Comparison of ENCODE assay signal across 39 cellular contexts in genomic region chr2:122447237-122447636, GRCh38.
"Had no signal": no experiment of that assay in that cellular context is flagged by ENCODE, and none has a peak within 500 bp of the region (broad histone marks: within the 10 kb centered on the region; RNA-seq: fewer than 3 reads in every experiment).

No MANE protein-coding gene starts in this region.

- FAIRE-seq: astrocyte, bronchial epithelial cell had no signal

- H3K27ac Mint-ChIP-seq: activated naive CD4-positive, alpha-beta T cell treated with anti-CD3 and anti-CD28 coated beads for 36 hours; activated naive CD4-positive, alpha-beta T cell treated with anti-CD3 and anti-CD28 coated beads, Interleukin-2, amount 10 ng/mL, durations not matched to agents 7 days and 5 days; activated naive CD4-positive, alpha-beta T cell treated with anti-CD3 and anti-CD28 coated beads, Interleukin-2, amount 50 U/mL, for 24 hours; activated naive CD4-positive, alpha-beta T cell treated with anti-CD3 and anti-CD28 coated beads, Interleukin-2, amount 50 U/mL, for 72 hours; activated naive CD8-positive, alpha-beta T cell; activated naive CD8-positive, alpha-beta T cell treated with anti-CD3 and anti-CD28 coated beads for 36 hours; activated naive CD8-positive, alpha-beta T cell treated with anti-CD3 and anti-CD28 coated beads, Interleukin-2, amount 10 ng/mL, durations not matched to agents 7 days and 5 days; activated naive CD8-positive, alpha-beta T cell treated with anti-CD3 and anti-CD28 coated beads, Interleukin-2, amount 50 U/mL, for 24 hours; activated T-cell treated with anti-CD3 and anti-CD28 coated beads, Interleukin-2, amount 50 U/mL, for 24 hours; activated T-helper 1 cell treated with anti-CD3 and anti-CD28 coated beads, Interleukin-12 subunit alpha, Interleukin-12 subunit beta, Interleukin-2, Interleukin-4 antibody, amounts not matched to agents 30 ng/mL and 10 ng/mL and 1 ng/mL, durations not matched to agents 14 hours and 24 hours and 36 hours; activated T-helper 17 cell treated with anti-CD3 and anti-CD28 coated beads, Interleukin-2, amount 50 U/mL, for 72 hours; activated T-helper 2 cell treated with anti-CD3 and anti-CD28 coated beads, Interferon-gamma antibody, Interleukin-2, Interleukin-4, amounts not matched to agents 10 μg/mL and 5 μg/mL and 100 μg/mL, durations not matched to agents 14 hours and 24 hours and 36 hours; brain had no signal

- H3K27me3 Mint-ChIP-seq: activated naive CD4-positive, alpha-beta T cell treated with anti-CD3 and anti-CD28 coated beads, Interleukin-2, amount 10 ng/mL, durations not matched to agents 7 days and 5 days; activated naive CD4-positive, alpha-beta T cell treated with anti-CD3 and anti-CD28 coated beads, Interleukin-2, amount 50 U/mL, for 24 hours; activated naive CD8-positive, alpha-beta T cell treated with anti-CD3 and anti-CD28 coated beads, Interleukin-2, amount 10 ng/mL, durations not matched to agents 7 days and 5 days; activated T-cell treated with anti-CD3 and anti-CD28 coated beads, Interleukin-2, amount 50 U/mL, for 24 hours; activated T-helper 17 cell treated with anti-CD3 and anti-CD28 coated beads, Interleukin-2, amount 50 U/mL, for 72 hours; central memory CD8-positive, alpha-beta T cell had no signal

- H3K36me3 Mint-ChIP-seq: activated naive CD4-positive, alpha-beta T cell treated with anti-CD3 and anti-CD28 coated beads, Interleukin-2, amount 10 ng/mL, durations not matched to agents 7 days and 5 days; activated naive CD4-positive, alpha-beta T cell treated with anti-CD3 and anti-CD28 coated beads, Interleukin-2, amount 50 U/mL, for 24 hours; activated naive CD4-positive, alpha-beta T cell treated with anti-CD3 and anti-CD28 coated beads, Interleukin-2, amount 50 U/mL, for 72 hours; activated naive CD8-positive, alpha-beta T cell; activated naive CD8-positive, alpha-beta T cell treated with anti-CD3 and anti-CD28 coated beads for 36 hours; activated naive CD8-positive, alpha-beta T cell treated with anti-CD3 and anti-CD28 coated beads, Interleukin-2, amount 10 ng/mL, durations not matched to agents 7 days and 5 days; brain had no signal

- H3K4me3 ChIP-seq: adrenal gland, ascending aorta, body of pancreas, breast epithelium, cardiac muscle cell had no signal

- H3K4me3 Mint-ChIP-seq: activated naive CD4-positive, alpha-beta T cell treated with anti-CD3 and anti-CD28 coated beads for 36 hours; activated naive CD4-positive, alpha-beta T cell treated with anti-CD3 and anti-CD28 coated beads, Interleukin-2, amount 10 ng/mL, durations not matched to agents 7 days and 5 days; activated naive CD4-positive, alpha-beta T cell treated with anti-CD3 and anti-CD28 coated beads, Interleukin-2, amount 50 U/mL, for 24 hours; activated naive CD8-positive, alpha-beta T cell; activated naive CD8-positive, alpha-beta T cell treated with anti-CD3 and anti-CD28 coated beads for 36 hours; activated naive CD8-positive, alpha-beta T cell treated with anti-CD3 and anti-CD28 coated beads, Interleukin-2, amount 10 ng/mL, durations not matched to agents 7 days and 5 days; activated naive CD8-positive, alpha-beta T cell treated with anti-CD3 and anti-CD28 coated beads, Interleukin-2, amount 50 U/mL, for 24 hours; activated T-cell treated with anti-CD3 and anti-CD28 coated beads, Interleukin-2, amount 50 U/mL, for 24 hours; activated T-cell treated with anti-CD3 and anti-CD28 coated beads, Interleukin-2, amount 50 U/mL, for 4 hours; activated T-helper 1 cell treated with anti-CD3 and anti-CD28 coated beads, Interleukin-12 subunit alpha, Interleukin-12 subunit beta, Interleukin-2, Interleukin-4 antibody, amounts not matched to agents 30 ng/mL and 10 ng/mL and 1 ng/mL, durations not matched to agents 14 hours and 24 hours and 36 hours; activated T-helper 17 cell treated with anti-CD3 and anti-CD28 coated beads, Interleukin-2, amount 50 U/mL, for 72 hours; brain; central memory CD8-positive, alpha-beta T cell had no signal

- H3K9me3 Mint-ChIP-seq: activated naive CD4-positive, alpha-beta T cell treated with anti-CD3 and anti-CD28 coated beads, Interleukin-2, amount 10 ng/mL, durations not matched to agents 7 days and 5 days; activated naive CD4-positive, alpha-beta T cell treated with anti-CD3 and anti-CD28 coated beads, Interleukin-2, amount 50 U/mL, for 24 hours; activated naive CD8-positive, alpha-beta T cell treated with anti-CD3 and anti-CD28 coated beads, Interleukin-2, amount 10 ng/mL, durations not matched to agents 7 days and 5 days; activated T-helper 1 cell treated with anti-CD3 and anti-CD28 coated beads, Interleukin-12 subunit alpha, Interleukin-12 subunit beta, Interleukin-2, Interleukin-4 antibody, amounts not matched to agents 30 ng/mL and 10 ng/mL and 1 ng/mL, durations not matched to agents 14 hours and 24 hours and 36 hours; activated T-helper 2 cell treated with anti-CD3 and anti-CD28 coated beads, Interferon-gamma antibody, Interleukin-2, Interleukin-4, amounts not matched to agents 10 μg/mL and 5 μg/mL and 100 μg/mL, durations not matched to agents 14 hours and 24 hours and 36 hours had no signal

- H3K4me1 Mint-ChIP-seq: activated naive CD4-positive, alpha-beta T cell treated with anti-CD3 and anti-CD28 coated beads, Interleukin-2, amount 10 ng/mL, durations not matched to agents 7 days and 5 days; activated naive CD4-positive, alpha-beta T cell treated with anti-CD3 and anti-CD28 coated beads, Interleukin-2, amount 50 U/mL, for 24 hours; activated naive CD8-positive, alpha-beta T cell treated with anti-CD3 and anti-CD28 coated beads for 36 hours; activated naive CD8-positive, alpha-beta T cell treated with anti-CD3 and anti-CD28 coated beads, Interleukin-2, amount 10 ng/mL, durations not matched to agents 7 days and 5 days; activated naive CD8-positive, alpha-beta T cell treated with anti-CD3 and anti-CD28 coated beads, Interleukin-2, amount 50 U/mL, for 24 hours; activated T-helper 17 cell treated with anti-CD3 and anti-CD28 coated beads, Interleukin-2, amount 50 U/mL, for 72 hours; brain; central memory CD8-positive, alpha-beta T cell had no signal

- H3K9me3 ChIP-seq: adrenal gland, ascending aorta, body of pancreas, breast epithelium had no signal

- H3K36me3 ChIP-seq: adrenal gland, ascending aorta, brain microvascular endothelial cell, breast epithelium, cardiac muscle cell had no signal

- H3K27ac ChIP-seq: adrenal gland, ascending aorta, body of pancreas, brain microvascular endothelial cell, breast epithelium, cardiac muscle cell had no signal

- H3K4me1 ChIP-seq: adrenal gland, ascending aorta, body of pancreas, breast epithelium had no signal

- H3K27me3 ChIP-seq: adrenal gland, ascending aorta, body of pancreas, brain microvascular endothelial cell, breast epithelium, cardiac muscle cell had no signal

- DNase-seq: activated effector memory CD4-positive, alpha-beta T cell treated with anti-CD3 and anti-CD28 coated beads, Interleukin-2, amount 50 U/mL, for 16 hours; activated effector memory CD4-positive, alpha-beta T cell treated with Interleukin-2 at 50 U/mL for 16 hours; activated gamma-delta T cell; activated gamma-delta T cell treated with Interleukin-2 at 50 U/mL for 16 hours; activated naive CD4-positive, alpha-beta T cell; activated naive CD4-positive, alpha-beta T cell treated with anti-CD3 and anti-CD28 coated beads for 36 hours; activated naive CD4-positive, alpha-beta T cell treated with anti-CD3 and anti-CD28 coated beads, Interleukin-2, amount 10 ng/mL, durations not matched to agents 7 days and 5 days; activated naive CD4-positive, alpha-beta T cell treated with anti-CD3 and anti-CD28 coated beads, Interleukin-2, amount 50 U/mL, for 16 hours; activated naive CD4-positive, alpha-beta T cell treated with Interleukin-2 at 50 U/mL for 16 hours; activated naive CD8-positive, alpha-beta T cell treated with anti-CD3 and anti-CD28 coated beads for 36 hours; activated naive CD8-positive, alpha-beta T cell treated with anti-CD3 and anti-CD28 coated beads, Interleukin-2, amount 10 ng/mL, durations not matched to agents 7 days and 5 days; activated naive CD8-positive, alpha-beta T cell treated with anti-CD3 and anti-CD28 coated beads, Interleukin-2, amount 50 U/mL, for 24 hours; activated T-cell treated with anti-CD3 and anti-CD28 coated beads, Interleukin-2, amount 50 U/mL, for 1 hour; activated T-cell treated with anti-CD3 and anti-CD28 coated beads, Interleukin-2, amount 50 U/mL, for 24 hours; activated T-cell treated with anti-CD3 and anti-CD28 coated beads, Interleukin-2, amount 50 U/mL, for 4 hours; activated T-cell treated with anti-CD3 and anti-CD28 coated beads, Interleukin-2, amount 50 U/mL, for 48 hours; adrenal gland; amniotic stem cell; amygdala; anterior cingulate cortex; aorta; body of pancreas; brain microvascular endothelial cell; caudate nucleus; central memory CD4-positive, alpha-beta T cell; cerebellar nuclear complex had no signal

- ATAC-seq: activated naive CD4-positive, alpha-beta T cell treated with anti-CD3 and anti-CD28 coated beads, Interleukin-2, amount 50 U/mL, for 72 hours; activated naive CD8-positive, alpha-beta T cell treated with anti-CD3 and anti-CD28 coated beads, Interleukin-2, amount 50 U/mL, for 24 hours; activated T-cell treated with anti-CD3 and anti-CD28 coated beads, Interleukin-2, amount 50 U/mL, for 4 hours; activated T-helper 17 cell treated with anti-CD3 and anti-CD28 coated beads, Interleukin-2, amount 50 U/mL, for 72 hours; body of pancreas had no signal
